In genomic region chr5:113520429-113520828, GRCh38 we compare ENCODE assay signal across 11 cellular contexts. TPM values are rescaled to one million over a fixed set of nuclear protein-coding genes. Genes with fewer than 3 reads are reported as not detected.
DNase-seq lines count a peak whose midpoint lies in the region; ATAC-seq and TF ChIP-seq lines count a peak whose summit lies in the region.
"Had no signal": no experiment of that assay in that cellular context is flagged by ENCODE, and none has a peak within 500 bp of the region (broad histone marks: within the 10 kb centered on the region; RNA-seq: fewer than 3 reads in every experiment).

No MANE protein-coding gene starts in this region.

- ATAC-seq in HG02642 (IDR thresholded peaks at IDR 0.05; ENCODE audit: poor library complexity, unreplicated experiment): peak; percentile 68

- H3K79me2 ChIP-seq in OCI-LY7 (ENCODE audit: insufficient read depth, low read depth, low read length) (peaks cover 97% of the 10 kb centered on the region), MM.1S (ENCODE audit: low read length) (peaks cover 14% of the 10 kb centered on the region; the same call in 1 of the 2 replicates)

- no peaks in the 10 kb centered on the region for H3K27me3 Mint-ChIP-seq in MCF 10A (ENCODE audit: insufficient read depth, unreplicated experiment)
- H3K27me3 Mint-ChIP-seq: CD4-positive, CD25-positive, alpha-beta regulatory T cell; IgD-negative memory B cell had no signal

- no peaks in the 10 kb centered on the region for H3K9me2 ChIP-seq in OCI-LY7 (ENCODE audit: insufficient read depth, low read length)
- no peaks in the 10 kb centered on the region for H3K9me2 ChIP-seq in MM.1S (replicated peaks; ENCODE audit: insufficient read depth, low read length)

- H3K27ac Mint-ChIP-seq in MCF 10A (ENCODE audit: low read depth, unreplicated experiment): no peak overlapping the region

- no peak overlapping the region for H3K4me3 ChIP-seq in breast epithelium
- H3K4me3 ChIP-seq in OCI-LY7 (ENCODE audit: low read depth, low read length, poor library complexity, severe bottlenecking): no peak overlapping the region
- H3K4me3 ChIP-seq in MM.1S (ENCODE audit: low read length): no peak overlapping the region
- H3K4me3 ChIP-seq: tibial artery had no signal

- H3F3A ChIP-seq in MM.1S (ENCODE audit: insufficient read depth, low read length): no peaks in the 10 kb centered on the region

- H3K4me1 ChIP-seq in breast epithelium: peaks cover 0 to 5% of the 10 kb centered on the region in 2 donors
- H3K4me1 ChIP-seq in OCI-LY7 (ENCODE audit: insufficient read depth, low read length, poor library complexity, severe bottlenecking): peaks cover 62% of the 10 kb centered on the region
- no peaks in the 10 kb centered on the region for H3K4me1 ChIP-seq in MM.1S (ENCODE audit: low read length)

- H3K27ac ChIP-seq in breast epithelium (no peak overlapping the region), OCI-LY7 (ENCODE audit: low read depth, low read length, poor library complexity, severe bottlenecking) (peak overlapping the region; percentile 10), MM.1S (ENCODE audit: low read length) (no peak overlapping the region)
- H3K27ac ChIP-seq: tibial artery had no signal

- H3K4me2 ChIP-seq in OCI-LY7 (ENCODE audit: low read length): no peak overlapping the region
- no peak overlapping the region for H3K4me2 ChIP-seq in MM.1S (ENCODE audit: low read depth, low read length)

- no peak overlapping the region for H3K4me3 Mint-ChIP-seq in MCF 10A (ENCODE audit: unreplicated experiment)

- peaks cover 24% of the 10 kb centered on the region for H3K36me3 Mint-ChIP-seq in MCF 10A (ENCODE audit: insufficient read depth, unreplicated experiment)

- BruUV-seq in MCF 10A (replicated peaks; lab: Mats Ljungman, UMichigan) (no TSS peak), OCI-LY7 (replicated peaks; lab: Mats Ljungman, UMichigan) (no TSS peak)

- intact Hi-C loops in MCF 10A (cut with micrococcal nuclease) (no loop called here), breast epithelium (cut with DNase I; ENCODE audit: low total_unique reads) (no loop called here), OCI-LY7 (cut with micrococcal nuclease; ENCODE audit: unreplicated experiment) (loop anchor here (5.0 kb wide), 2 partner anchors 543 to 598 kb away; partner anchors contain the start of genes DCP2 and REEP5)

- no peaks in the 10 kb centered on the region for H3K9me3 Mint-ChIP-seq in MCF 10A (ENCODE audit: unreplicated experiment)
- H3K9me3 Mint-ChIP-seq: CD4-positive, CD25-positive, alpha-beta regulatory T cell had no signal

- H3K9me3 ChIP-seq in breast epithelium: no peaks in the 10 kb centered on the region
- H3K9me3 ChIP-seq in OCI-LY7 (ENCODE audit: low read length): peaks cover 4% of the 10 kb centered on the region; the same call in 1 of the 2 replicates
- no peaks in the 10 kb centered on the region for H3K9me3 ChIP-seq in MM.1S (replicated peaks; ENCODE audit: insufficient read depth, low read length)
- H3K9me3 ChIP-seq: tibial artery had no signal

- no peak overlapping the region for H3K9ac ChIP-seq in MM.1S (ENCODE audit: low read length)

- POLR2A ChIA-PET in MCF 10A (lab: Yijun Ruan, JAX): no interaction called here
- POLR2A ChIA-PET in OCI-LY7 (lab: Charles Lee): interaction anchor here (0.6 kb wide), 1 partner anchor 458 kb away, joined by 3 read pairs; no protein-coding TSS in a partner anchor

- H3K4me1 Mint-ChIP-seq in MCF 10A (ENCODE audit: insufficient read depth, unreplicated experiment): peaks cover 23% of the 10 kb centered on the region

- no peaks in the 10 kb centered on the region for H3K27me3 ChIP-seq in breast epithelium
- H3K27me3 ChIP-seq in MM.1S (replicated peaks; ENCODE audit: insufficient read depth, low read length): no peaks in the 10 kb centered on the region
- H3K27me3 ChIP-seq: tibial artery had no signal

- CTCF ChIA-PET in MCF 10A (lab: Yijun Ruan, JAX) (interaction anchor here (1.8 kb wide), 1 partner anchor 139 kb away, joined by 5 read pairs; no protein-coding TSS in a partner anchor), OCI-LY7 (lab: Charles Lee; ENCODE audit: unreplicated experiment) (no interaction called here)

- H2AFZ ChIP-seq in OCI-LY7 (ENCODE audit: low read length) (no peak overlapping the region), MM.1S (ENCODE audit: low read length) (no peak overlapping the region)

- H3K36me3 ChIP-seq in breast epithelium (no peaks in the 10 kb centered on the region), OCI-LY7 (ENCODE audit: insufficient read depth, low read length) (peaks cover 58% of the 10 kb centered on the region), MM.1S (replicated peaks; ENCODE audit: insufficient read depth, low read length) (no peaks in the 10 kb centered on the region)

- peak; percentile 20 for DNase-seq in MCF 10A (ENCODE audit: unreplicated experiment)
- no peak for DNase-seq in breast epithelium (ENCODE audit: low spot score in 2 of 2)
- DNase-seq in OCI-LY7 (ENCODE audit: low spot score): no peak
- DNase-seq in stimulated activated CD4-positive, alpha-beta T cell treated with anti-CD3 and anti-CD28 coated beads, TNF-alpha, amount 100 ng/mL, for 48 hours (ENCODE audit: low read depth in 3 of 3): peak in 2 of 3 donors; percentile 5 to 15
- no peak for DNase-seq in MM.1S
- no peak for DNase-seq in activated effector memory CD4-positive, alpha-beta T cell treated with Interleukin-2 at 50 U/mL for 16 hours
- no peak for DNase-seq in NCI-H2081 (lab: John Stamatoyannopoulos, UW)
- DNase-seq: tibial artery had no signal

- TF ChIP-seq CTCF in MCF 10A (IDR thresholded peaks at IDR 0.05; ENCODE audit: unreplicated experiment) (no peak), breast epithelium (IDR thresholded peaks at IDR 0.05) (no peak), OCI-LY7 (conservative IDR thresholded peaks at IDR 0.05; ENCODE audit: low read length) (no peak), MM.1S (IDR thresholded peaks at IDR 0.05; ENCODE audit: low read length) (no peak)

- H4K20me1 ChIP-seq in OCI-LY7 (ENCODE audit: insufficient read depth, low read length) (no peaks in the 10 kb centered on the region), MM.1S (ENCODE audit: insufficient read depth, low read length) (no peaks in the 10 kb centered on the region)

- TF ChIP-seq POLR2A in breast epithelium (IDR thresholded peaks at IDR 0.05): no peak

RNA-seq across cellular contexts. Expression of gene YTHDC2, which starts 6.9 kb away (rescaled TPM):
- total RNA-seq in MCF 10A (2022) (22.2 and 24.6 TPM in 2 replicates), breast epithelium (10 to 100 TPM; 22.4 to 49.2 (median 40.0) TPM), OCI-LY7 (2022) (59.6 and 60.1 TPM in 2 replicates)
- total RNA-seq in OCI-LY7 (2014; rRNA removed; shearing (Covaris generic)): 30.6 and 40.3 TPM in 2 replicates

RNA-seq across cellular contexts. Expression of gene MCC, which starts 32.2 kb away (rescaled TPM):
- total RNA-seq in MCF 10A (2022) (25.3 and 28.2 TPM in 2 replicates), breast epithelium (10 to 100 TPM; 24.3 to 46.5 (median 29.4) TPM), OCI-LY7 (2022) (0.04 and 0.25 TPM in 2 replicates)
- 0.18 TPM in 1 of 2 replicates, not detected in the other for total RNA-seq in OCI-LY7 (2014; rRNA removed; shearing (Covaris generic))

Comparison
In these comparisons a context has a peak if more than half of its experiments do, and no peak if none do; other contexts are left out.
1. DNase-seq: peak in MCF 10A (single experiment) and stimulated activated CD4-positive, alpha-beta T cell treated with anti-CD3 and anti-CD28 coated beads, TNF-alpha, amount 100 ng/mL, for 48 hours (2 of 3); none in breast epithelium (0 of 2), OCI-LY7 (single experiment), MM.1S (single experiment), activated effector memory CD4-positive, alpha-beta T cell treated with Interleukin-2 at 50 U/mL for 16 hours (single experiment) and NCI-H2081 (0 of 2).
2. RNA of gene MCC, which starts 32.2 kb away (total RNA-seq): 24.3 to 46.5 TPM in breast epithelium and 25.3 to 28.2 TPM in MCF 10A; 0.04 to 0.25 TPM in OCI-LY7; every median in the first group is over 10 times any median in the second.